Comparison of ENCODE assay signal across 10 cellular contexts in the genomic region with DNA sequence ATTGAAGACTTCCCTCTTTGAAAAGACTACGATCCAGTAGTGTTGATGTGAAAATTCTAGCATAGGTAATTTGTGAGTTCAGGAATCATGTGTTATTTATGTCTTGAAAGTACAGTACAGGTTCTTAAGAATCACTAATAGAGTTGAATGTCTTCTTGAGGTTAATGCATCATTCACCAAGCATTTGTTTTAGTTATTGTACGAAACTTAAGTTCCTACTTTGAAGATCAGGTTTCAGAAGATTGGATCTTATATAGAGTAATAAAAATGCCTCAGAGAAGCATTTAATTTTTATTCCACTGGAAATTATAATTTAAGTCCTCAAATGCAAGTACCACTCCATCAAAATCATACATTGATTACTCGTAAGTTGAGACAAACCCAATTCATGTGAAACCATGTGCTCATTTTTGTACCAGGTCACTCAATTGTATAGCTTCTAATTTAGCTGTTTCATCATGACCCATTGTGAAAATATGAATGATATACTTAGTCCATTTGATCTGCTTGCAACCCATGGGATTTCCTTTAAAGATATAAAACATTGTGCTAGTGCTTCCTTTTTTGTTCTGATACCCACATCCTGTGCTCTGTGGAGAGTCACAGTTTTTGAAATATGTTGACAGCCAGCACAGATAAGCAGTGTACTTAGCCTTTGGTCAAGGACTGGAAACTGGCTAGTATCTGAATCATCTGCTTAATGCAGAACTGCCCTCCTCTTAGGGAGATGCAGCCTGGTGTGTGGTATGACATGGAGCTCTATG. TPM values are rescaled to one million over a fixed set of nuclear protein-coding genes. Genes with fewer than 3 reads are reported as not detected.
DNase-seq lines count a peak whose midpoint lies in the region; ATAC-seq and TF ChIP-seq lines count a peak whose summit lies in the region.
"Had no signal": no experiment of that assay in that cellular context is flagged by ENCODE, and none has a peak within 500 bp of the region (broad histone marks: within the 10 kb centered on the region; RNA-seq: fewer than 3 reads in every experiment).

No MANE protein-coding gene starts in this region.

- H3K4me3 ChIP-seq in SK-N-SH (ENCODE audit: low read depth in 2 of 2, low read length in 1 of 2) (no peak overlapping the region), fibroblast of pulmonary artery (replicated peaks; ENCODE audit: low read depth, low read length) (no peak overlapping the region), thyroid gland (replicated peaks in 1 of 3) (no peak overlapping the region)
- H3K4me3 ChIP-seq: thoracic aorta had no signal

- H3K27me3 ChIP-seq in SK-N-SH (ENCODE audit: insufficient read depth) (no peaks in the 10 kb centered on the region), thyroid gland (no peaks in the 10 kb centered on the region)

- no peaks in the 10 kb centered on the region for H4K20me1 ChIP-seq in SK-N-SH (ENCODE audit: insufficient read depth)

- no peaks in the 10 kb centered on the region for H3K79me2 ChIP-seq in SK-N-SH (ENCODE audit: insufficient read depth)

- CTCF ChIA-PET in SK-N-SH (lab: Yijun Ruan, JAX), result interaction anchor here (1.1 kb wide), 1 partner anchor 178 kb away, joined by 3 read pairs; no protein-coding TSS in a partner anchor

- intact Hi-C loops in thyroid gland (cut with DNase I), result no loop called here

- H3K36me3 Mint-ChIP-seq in activated T-cell treated with anti-CD3 and anti-CD28 coated beads, Interleukin-2, amount 50 U/mL, for 72 hours (ENCODE audit: insufficient read depth in 2 of 2), result no peaks in the 10 kb centered on the region
- H3K36me3 Mint-ChIP-seq in stimulated activated effector memory CD8-positive, alpha-beta T cell treated with anti-CD3 and anti-CD28 coated beads, Interleukin-12 subunit alpha, Interleukin-12 subunit beta, amount 100 ng/mL, for 72 hours, result no peaks in the 10 kb centered on the region

- WGBS in SK-N-SH (ENCODE audit: low lambda C conversion rate), result 15% methylated on average over 3 of the region's 3 CpGs
- WGBS in thyroid gland, 2 donors, result 63 to 70% methylated on average over 3 of the region's 3 CpGs

- peak overlapping the region; percentile 83 to 96 for H3K27ac ChIP-seq in SK-N-SH (ENCODE audit: low read depth in 2 of 2, low read length in 1 of 2)
- H3K27ac ChIP-seq in thyroid gland, result no peak overlapping the region
- H3K27ac ChIP-seq: thoracic aorta had no signal

- no peak for TF ChIP-seq CTCF in SK-N-SH (IDR thresholded peaks at IDR 0.05)
- no peak for TF ChIP-seq CTCF in fibroblast of pulmonary artery (IDR thresholded peaks at IDR 0.05; ENCODE audit: low read length, missing control alignments)
- no peak for TF ChIP-seq CTCF in thyroid gland (IDR thresholded peaks at IDR 0.05)

- POLR2A ChIA-PET in SK-N-SH (lab: Yijun Ruan, JAX), result no interaction called here

- no peaks in the 10 kb centered on the region for H3K9me2 ChIP-seq in SK-N-SH

- H3K9ac ChIP-seq in SK-N-SH, result peak overlapping the region; percentile 16; the same call in 1 of the 2 replicates

- H3K9me3 ChIP-seq in SK-N-SH, result no peaks in the 10 kb centered on the region
- no peaks in the 10 kb centered on the region for H3K9me3 ChIP-seq in thyroid gland
- H3K9me3 ChIP-seq: thoracic aorta had no signal

- peaks cover 21% of the 10 kb centered on the region for H3F3A ChIP-seq in SK-N-SH (replicated peaks; ENCODE audit: insufficient read depth)

- H3K4me1 ChIP-seq in SK-N-SH (ENCODE audit: control insufficient read depth in 1 of 2, insufficient read depth in 2 of 2, low read depth in 1 of 2, low read length in 1 of 2) (peaks cover 2 to 7% of the 10 kb centered on the region in 2 experiments), thyroid gland (no peaks in the 10 kb centered on the region)

- no peaks in the 10 kb centered on the region for H3K9me3 Mint-ChIP-seq in activated T-cell treated with anti-CD3 and anti-CD28 coated beads, Interleukin-2, amount 50 U/mL, for 72 hours
- peaks cover 4% of the 10 kb centered on the region for H3K9me3 Mint-ChIP-seq in stimulated activated effector memory CD8-positive, alpha-beta T cell treated with anti-CD3 and anti-CD28 coated beads, Interleukin-12 subunit alpha, Interleukin-12 subunit beta, amount 100 ng/mL, for 72 hours

- no peak for TF ChIP-seq POLR2A in thyroid gland (IDR thresholded peaks at IDR 0.05)

- H3K36me3 ChIP-seq in SK-N-SH (replicated peaks in 1 of 2; ENCODE audit: control insufficient read depth in 1 of 2, insufficient read depth in 2 of 2, low read length in 1 of 2), result no peaks in the 10 kb centered on the region
- no peaks in the 10 kb centered on the region for H3K36me3 ChIP-seq in thyroid gland
- H3K36me3 ChIP-seq: thoracic aorta had no signal

- peak; percentile 91 to 97 for TF ChIP-seq EP300 in SK-N-SH (IDR thresholded peaks at IDR 0.05; ENCODE audit: borderline replicate concordance in 1 of 2, low read depth in 1 of 2, low read length in 1 of 2)

- peaks cover 19% of the 10 kb centered on the region for H3K4me1 Mint-ChIP-seq in activated T-cell treated with anti-CD3 and anti-CD28 coated beads, Interleukin-2, amount 50 U/mL, for 72 hours (ENCODE audit: low read depth)
- H3K4me1 Mint-ChIP-seq in stimulated activated effector memory CD8-positive, alpha-beta T cell treated with anti-CD3 and anti-CD28 coated beads, Interleukin-12 subunit alpha, Interleukin-12 subunit beta, amount 100 ng/mL, for 72 hours, result peaks cover 11% of the 10 kb centered on the region

- TF ChIP-seq RAD21 in SK-N-SH (IDR thresholded peaks at IDR 0.05; ENCODE audit: low read length), result peak; percentile 29

- H3K27me3 Mint-ChIP-seq in activated T-cell treated with anti-CD3 and anti-CD28 coated beads, Interleukin-2, amount 50 U/mL, for 72 hours (ENCODE audit: low read depth), result peaks cover 26% of the 10 kb centered on the region

- no peak overlapping the region for H3K27ac Mint-ChIP-seq in activated T-cell treated with anti-CD3 and anti-CD28 coated beads, Interleukin-2, amount 50 U/mL, for 72 hours
- peak overlapping the region; percentile 39 for H3K27ac Mint-ChIP-seq in stimulated activated effector memory CD8-positive, alpha-beta T cell treated with anti-CD3 and anti-CD28 coated beads, Interleukin-12 subunit alpha, Interleukin-12 subunit beta, amount 100 ng/mL, for 72 hours

- peak; percentile 88 to 92 for ATAC-seq in activated T-cell treated with anti-CD3 and anti-CD28 coated beads, Interleukin-2, amount 50 U/mL, for 72 hours (replicated peaks in 1 of 2)
- peak; percentile 89 for ATAC-seq in stimulated activated effector memory CD8-positive, alpha-beta T cell treated with anti-CD3 and anti-CD28 coated beads, Interleukin-12 subunit alpha, Interleukin-12 subunit beta, amount 100 ng/mL, for 72 hours

- peak; percentile 3 to 4 for DNase-seq in activated T-cell treated with anti-CD3 and anti-CD28 coated beads, Interleukin-2, amount 50 U/mL, for 72 hours
- no peak for DNase-seq in activated T-cell treated with anti-CD3 and anti-CD28 coated beads for 4 hours
- DNase-seq in SK-N-SH, result peak; percentile 62
- DNase-seq in fibroblast of pulmonary artery (ENCODE audit: low read depth), result peak; percentile 94
- DNase-seq in stimulated activated effector memory CD8-positive, alpha-beta T cell treated with anti-CD3 and anti-CD28 coated beads, Interleukin-12 subunit alpha, Interleukin-12 subunit beta, amount 100 ng/mL, for 72 hours (ENCODE audit: low spot score in 2 of 2), result peak in 1 of 2 donors; percentile 53
- no peak for DNase-seq in CD1c-positive myeloid dendritic cell (ENCODE audit: extremely low spot score)
- no peak for DNase-seq in DMS153 treated with DMSO at 0.1 percent for 48 hours (lab: John Stamatoyannopoulos, UW; ENCODE audit: unreplicated experiment)
- DNase-seq in thyroid gland, result no peak
- DNase-seq: C1 segment of cervical spinal cord had no signal

- peak overlapping the region; percentile 41 for H3K4me2 ChIP-seq in SK-N-SH

- H3K4me3 Mint-ChIP-seq in activated T-cell treated with anti-CD3 and anti-CD28 coated beads, Interleukin-2, amount 50 U/mL, for 72 hours, result no peak overlapping the region
- no peak overlapping the region for H3K4me3 Mint-ChIP-seq in stimulated activated effector memory CD8-positive, alpha-beta T cell treated with anti-CD3 and anti-CD28 coated beads, Interleukin-12 subunit alpha, Interleukin-12 subunit beta, amount 100 ng/mL, for 72 hours

- peak overlapping the region; percentile 27; the same call in 1 of the 2 replicates for H2AFZ ChIP-seq in SK-N-SH (ENCODE audit: low read depth)

TF ChIP-seq in SK-N-SH, 30 proteins besides CTCF, POLR2A, EP300 and RAD21 (continues in another document):
- TF ChIP-seq JUND (IDR thresholded peaks at IDR 0.05), result peak; percentile 95
- TF ChIP-seq MEF2A (IDR thresholded peaks at IDR 0.05; ENCODE audit: borderline replicate concordance, low read depth), result peak; percentile 75; the same call in 1 of the 2 replicates
- TF ChIP-seq, protein P1, sequence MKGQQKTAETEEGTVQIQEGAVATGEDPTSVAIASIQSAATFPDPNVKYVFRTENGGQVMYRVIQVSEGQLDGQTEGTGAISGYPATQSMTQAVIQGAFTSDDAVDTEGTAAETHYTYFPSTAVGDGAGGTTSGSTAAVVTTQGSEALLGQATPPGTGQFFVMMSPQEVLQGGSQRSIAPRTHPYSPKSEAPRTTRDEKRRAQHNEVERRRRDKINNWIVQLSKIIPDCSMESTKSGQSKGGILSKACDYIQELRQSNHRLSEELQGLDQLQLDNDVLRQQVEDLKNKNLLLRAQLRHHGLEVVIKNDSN (IDR thresholded peaks at IDR 0.05; ENCODE audit: borderline replicate concordance, low read depth), result 0 out of 2 replicates have a peak, but pooled peaks have one; percentile 27
- 0 out of 2 replicates have a peak, but pooled peaks have one; percentile 50 for TF ChIP-seq TAF1 (IDR thresholded peaks at IDR 0.05; ENCODE audit: borderline replicate concordance, low read depth, low read length)
- TF ChIP-seq TEAD4 (IDR thresholded peaks at IDR 0.05; ENCODE audit: borderline replicate concordance, insufficient read depth), result peak; percentile 95
- TF ChIP-seq, protein P2, sequence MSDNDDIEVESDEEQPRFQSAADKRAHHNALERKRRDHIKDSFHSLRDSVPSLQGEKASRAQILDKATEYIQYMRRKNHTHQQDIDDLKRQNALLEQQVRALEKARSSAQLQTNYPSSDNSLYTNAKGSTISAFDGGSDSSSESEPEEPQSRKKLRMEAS (IDR thresholded peaks at IDR 0.05; ENCODE audit: low read depth), result 0 out of 2 replicates have a peak, but pooled peaks have one; percentile 50

RNA-seq across cellular contexts. Expression of a gene that starts 22.5 kb away (rescaled TPM):
- under 1 TPM; 0.14 to 0.19 TPM for total RNA-seq in activated T-cell treated with anti-CD3 and anti-CD28 coated beads, Interleukin-2, amount 50 U/mL, for 72 hours
- 0.56 and 0.68 TPM in 2 replicates for polyA plus RNA-seq in SK-N-SH (2012; rRNA removed)
- 1.1 and 1.3 TPM in 2 replicates for polyA plus RNA-seq in SK-N-SH (2012; cell fraction: cytosol; rRNA removed)
- 0.59 and 1.2 TPM in 2 replicates for polyA plus RNA-seq in SK-N-SH (2012; cell fraction: nucleus; rRNA removed)
- total RNA-seq in thyroid gland, result under 1 TPM; 0.21 to 0.44 (median 0.37) TPM

Comparison
In these comparisons a context has a peak if more than half of its experiments do, and no peak if none do; other contexts are left out.
1. DNase-seq: peak in activated T-cell treated with anti-CD3 and anti-CD28 coated beads, Interleukin-2, amount 50 U/mL, for 72 hours (2 of 2), SK-N-SH (single experiment) and fibroblast of pulmonary artery (single experiment); none in activated T-cell treated with anti-CD3 and anti-CD28 coated beads for 4 hours (single experiment), CD1c-positive myeloid dendritic cell (single experiment), DMS153 treated with DMSO at 0.1 percent for 48 hours (single experiment) and thyroid gland (0 of 2).
2. H3K27ac ChIP-seq: peak in SK-N-SH (2 of 2); none in thyroid gland (0 of 3).